Comparison of ENCODE assay signal across 8 cellular contexts in genomic region chr16:30395992-30396560, GRCh38. TPM values are rescaled to one million over a fixed set of nuclear protein-coding genes. Genes with fewer than 3 reads are reported as not detected.
A peak's percentile ranks its signal among the peaks of the same experiment; 100 is the strongest.
DNase-seq lines count a peak whose midpoint lies in the region; ATAC-seq and TF ChIP-seq lines count a peak whose summit lies in the region.

No MANE protein-coding gene starts in this region.

- 5 to 6% methylated on average over 11 to 13 of the region's 13 CpGs for WGBS in body of pancreas, 2 donors

- peak; percentile 26 for DNase-seq in COLO668 (lab: John Stamatoyannopoulos, UW; ENCODE audit: unreplicated experiment)
- no peak for DNase-seq in Jurkat, Clone E6-1 (ENCODE audit: low read depth, low spot score)
- no peak for DNase-seq in body of pancreas
- DNase-seq in NCI-H2107 (lab: John Stamatoyannopoulos, UW), result no peak
- DNase-seq in posterior vena cava (ENCODE audit: low spot score), result no peak
- DNase-seq in ecto neural progenitor cell (ENCODE audit: low spot score), result no peak

- ATAC-seq in body of pancreas, result no peak
- no peak for ATAC-seq in GM21367 (IDR thresholded peaks at IDR 0.05; ENCODE audit: unreplicated experiment)

- no peaks in the 10 kb centered on the region for H3K9me3 ChIP-seq in body of pancreas
- H3K9me3 ChIP-seq in mononuclear cell (ENCODE audit: low read depth, low read length), result no peaks in the 10 kb centered on the region

- H3K4me1 ChIP-seq in body of pancreas, result peaks cover 37% of the 10 kb centered on the region
- peaks cover 43% of the 10 kb centered on the region for H3K4me1 ChIP-seq in mononuclear cell (ENCODE audit: insufficient read depth, low read length)

- H3K27me3 ChIP-seq in body of pancreas (no peaks in the 10 kb centered on the region), mononuclear cell (ENCODE audit: insufficient read depth, low read length) (no peaks in the 10 kb centered on the region)

- TF ChIP-seq CTCF in body of pancreas (IDR thresholded peaks at IDR 0.05), result no peak

- H3K36me3 ChIP-seq in body of pancreas (replicated peaks in 1 of 2; ENCODE audit: insufficient read depth in 1 of 2, low read depth in 2 of 2), result no peaks in the 10 kb centered on the region

- TF ChIP-seq POLR2A in body of pancreas (IDR thresholded peaks at IDR 0.05), result no peak

- peak overlapping the region; percentile 78 for H3K4me3 ChIP-seq in Jurkat, Clone E6-1 (ENCODE audit: low read length)
- H3K4me3 ChIP-seq in body of pancreas, result peak overlapping the region; percentile 70 to 75
- peak overlapping the region; percentile 58 for H3K4me3 ChIP-seq in mononuclear cell (ENCODE audit: low read length)

- intact Hi-C loops in body of pancreas (cut with DNase I) (no loop called here), posterior vena cava (cut with DNase I) (no loop called here)

- peak overlapping the region; percentile 48 to 84 (median 66) for H3K27ac ChIP-seq in body of pancreas

RNA-seq across cellular contexts. Expression of gene ZNF48, which starts 0.9 kb away (rescaled TPM):
- polyA plus RNA-seq in Jurkat, Clone E6-1 (2012; ENCODE audit: insufficient read depth, insufficient read length), result 13.1 TPM
- 10 to 100 TPM in 1 of 2 donors, 1 to 10 TPM in 1; 9.3 to 12.2 TPM for total RNA-seq in body of pancreas
- 3.8 TPM for total RNA-seq in mononuclear cell
- 1 to 10 TPM; 6.2 to 6.5 TPM for total RNA-seq in posterior vena cava

RNA-seq across cellular contexts. Expression of gene ZNF771, which starts 11.3 kb away (rescaled TPM):
- polyA plus RNA-seq in Jurkat, Clone E6-1 (2012; ENCODE audit: insufficient read depth, insufficient read length), result 7.0 TPM
- total RNA-seq in body of pancreas, result 10 to 100 TPM; 16.6 to 18.8 TPM
- total RNA-seq in mononuclear cell, result 1.0 TPM
- 1 to 10 TPM; 5.6 to 6.1 TPM for total RNA-seq in posterior vena cava

RNA-seq across cellular contexts. Expression of gene SEPTIN1, which starts 13.7 kb away (rescaled TPM):
- 235 TPM for polyA plus RNA-seq in Jurkat, Clone E6-1 (2012; ENCODE audit: insufficient read depth, insufficient read length)
- total RNA-seq in body of pancreas (under 1 TPM; 0.26 to 0.33 TPM), mononuclear cell (38.7 TPM), posterior vena cava (1 to 10 TPM; 1.6 to 3.0 TPM)

RNA-seq across cellular contexts. Expression of gene MYL11, which starts 21.5 kb away (rescaled TPM):
- not detected for polyA plus RNA-seq in Jurkat, Clone E6-1 (2012; ENCODE audit: insufficient read depth, insufficient read length)
- total RNA-seq in body of pancreas (not detected), mononuclear cell (2.1 TPM), posterior vena cava (not detected)

RNA-seq across cellular contexts. Expression of gene TBC1D10B, which starts 25.8 kb away (rescaled TPM):
- polyA plus RNA-seq in Jurkat, Clone E6-1 (2012; ENCODE audit: insufficient read depth, insufficient read length), result 43.3 TPM
- 10 to 100 TPM; 17.9 to 22.1 TPM for total RNA-seq in body of pancreas
- 12.0 TPM for total RNA-seq in mononuclear cell
- total RNA-seq in posterior vena cava, result 10 to 100 TPM; 27.8 to 29.8 TPM
